8 cellular contexts compared by ENCODE assay signal in the genomic region with DNA sequence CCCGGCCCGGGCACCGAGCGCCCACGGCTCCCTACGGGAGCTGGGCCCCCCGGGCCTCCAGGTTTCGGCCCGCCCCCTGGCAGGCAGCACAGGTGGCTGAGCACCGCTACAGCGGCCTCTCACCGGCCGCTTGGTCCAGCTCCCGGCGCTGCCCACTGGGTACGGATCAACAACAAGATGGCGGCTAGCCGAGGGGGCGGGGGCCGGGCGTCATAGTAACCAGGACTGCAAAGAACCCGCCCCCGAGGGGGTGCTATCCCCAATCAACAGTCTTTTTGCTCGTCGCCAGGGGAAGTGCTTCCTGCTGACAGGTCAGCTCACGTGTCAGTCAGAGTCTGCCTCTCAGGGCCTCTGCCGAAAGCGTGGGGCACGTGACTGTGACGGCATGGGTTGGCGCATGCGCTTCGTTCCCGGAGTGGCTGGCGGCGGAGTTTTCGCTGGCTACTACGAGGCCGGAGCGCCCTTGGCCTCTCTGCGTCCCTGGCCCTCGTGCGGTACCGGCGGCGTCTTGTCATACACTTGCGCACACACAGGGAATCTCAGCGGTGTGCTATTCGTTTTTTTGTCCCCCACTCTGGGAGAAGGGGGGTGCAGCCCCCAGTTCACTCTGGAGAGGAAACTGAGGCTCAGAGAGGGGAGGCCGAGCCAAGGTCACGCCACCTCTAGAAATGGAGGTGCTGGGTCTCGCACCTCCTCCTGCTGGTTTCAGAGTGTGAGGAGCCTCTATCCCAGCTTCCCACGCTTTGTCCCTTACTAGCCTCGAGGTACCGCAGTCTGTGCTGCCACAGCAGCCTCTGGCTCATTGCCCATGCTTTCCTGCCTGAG. TPM values are rescaled to one million over a fixed set of nuclear protein-coding genes. Genes with fewer than 3 reads are reported as not detected.
DNase-seq lines count a peak whose midpoint lies in the region; ATAC-seq and TF ChIP-seq lines count a peak whose summit lies in the region.

A gene (minus strand): TSS at position 186 of the 825 bp plus-strand sequence. CDS start 38,502 bp downstream, outside the sequence.

- peaks cover 0 to 2% (median 0%) of the 10 kb centered on the region in 7 donors for H3K9me3 Mint-ChIP-seq in CD14-positive monocyte

- no peaks in the 10 kb centered on the region for H3K9me3 ChIP-seq in left lung

- H3K27me3 ChIP-seq in left lung: no peaks in the 10 kb centered on the region

- peaks cover 0 to 8% (median 4%) of the 10 kb centered on the region in 3 donors for H3K27me3 Mint-ChIP-seq in CD14-positive monocyte (ENCODE audit: low read depth in 3 of 3)

- peaks cover 0 to 23% of the 10 kb centered on the region in 2 donors for H3K36me3 ChIP-seq in left lung

- H3K27ac Mint-ChIP-seq in CD14-positive monocyte: peak within 1 kb of the TSS; percentile 94 to 98 (median 95)

- peaks cover 29% of the 10 kb centered on the region for H3K4me1 Mint-ChIP-seq in CD14-positive monocyte

- ATAC-seq in GM19395 (IDR thresholded peaks at IDR 0.05; ENCODE audit: unreplicated experiment) (peak; percentile 98), HG03565 (IDR thresholded peaks at IDR 0.05; ENCODE audit: unreplicated experiment) (peak; percentile 99), left lung (peak; percentile 99)

- peak within 1 kb of the TSS; percentile 88 to 97 for H3K4me3 Mint-ChIP-seq in CD14-positive monocyte

- intact Hi-C loops in CD14-positive monocyte (cut with micrococcal nuclease) (loop anchor here (5.0 to 10.0 kb wide), 2 partner anchors 62 to 64 kb away; a partner anchor contains a TSS), left lung (cut with DNase I) (no loop called here)

- peaks cover 10 to 40% of the 10 kb centered on the region in 2 donors for H3K4me1 ChIP-seq in left lung

- peaks cover 15 to 28% of the 10 kb centered on the region in 2 donors for H3K36me3 Mint-ChIP-seq in CD14-positive monocyte

- H3K27ac ChIP-seq in left lung: peak within 1 kb of the TSS; percentile 91 to 95

- TF ChIP-seq CTCF in CD14-positive monocyte (IDR thresholded peaks at IDR 0.05): no peak
- TF ChIP-seq CTCF in left lung (IDR thresholded peaks at IDR 0.05): peak in 1 of 2 donors; percentile 22

- peak within 1 kb of the TSS; percentile 70 to 85 for H3K4me3 ChIP-seq in left lung

- DNase-seq in CD14-positive monocyte (ENCODE audit: low spot score) (peak; percentile 100), NCI-H774 (lab: John Stamatoyannopoulos, UW) (peak; percentile 94), dermis blood vessel endothelial cell (peak; percentile 100), left lung (peak; percentile 99 to 100)
- peak; percentile 99 to 100 for DNase-seq in activated CD4-positive, alpha-beta T cell treated with anti-CD3 and anti-CD28 coated beads, Interleukin-2, amount 50 U/mL, for 4 hours
- peak; percentile 99 for DNase-seq in stimulated activated CD4-positive, alpha-beta T cell treated with anti-CD3 and anti-CD28 coated beads, Interleukin-2, amount 100 ng/mL, for 48 hours

RNA-seq across cellular contexts. Expression of the gene that starts here (rescaled TPM):
- 10 to 100 TPM; 15.8 to 16.1 TPM for polyA plus RNA-seq in CD14-positive monocyte
- total RNA-seq in dermis blood vessel endothelial cell: 57.3 and 89.1 TPM in 2 replicates
- total RNA-seq in left lung: 10 to 100 TPM; 42.1 to 42.7 TPM

Comparison
In these comparisons a context has a peak if more than half of its experiments do, and no peak if none do; other contexts are left out.
1. Peak in every context shown above with its lines: DNase-seq, ATAC-seq, H3K4me3 ChIP-seq and H3K27ac ChIP-seq.
2. intact Hi-C loops: an anchor here in CD14-positive monocyte (5.0 to 10.0 kb wide); none called in left lung.